ENCODE assay signal across 9 cellular contexts in the genomic region with DNA sequence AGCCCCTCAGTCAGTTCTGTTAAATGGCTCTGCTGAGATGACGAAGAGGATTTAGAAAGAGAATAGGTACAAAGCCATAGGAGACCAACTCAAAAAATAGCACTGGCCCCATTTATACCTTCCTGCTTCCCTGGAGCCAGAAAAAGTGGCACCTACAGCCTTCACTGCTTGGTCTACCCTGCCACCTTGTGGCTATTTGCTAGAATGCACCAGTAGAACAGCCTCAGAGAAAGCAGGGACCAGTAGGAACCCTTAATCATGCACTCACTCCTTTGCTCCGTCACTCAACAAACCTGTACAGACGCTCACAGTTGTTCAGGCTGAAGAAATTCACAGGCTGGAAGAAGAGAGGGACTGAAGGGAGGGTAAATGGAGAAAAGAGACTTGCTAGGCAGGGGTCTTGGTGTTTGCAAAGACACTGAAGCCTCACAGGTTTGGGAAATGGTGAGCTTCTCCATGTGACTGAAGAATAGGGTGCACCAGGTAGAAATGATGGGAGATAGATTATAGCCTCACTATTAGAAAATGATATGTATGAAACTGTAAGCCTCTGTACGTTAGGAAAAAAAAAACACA. TPM values are rescaled to one million over a fixed set of nuclear protein-coding genes. Genes with fewer than 3 reads are reported as not detected.
DNase-seq lines count a peak whose midpoint lies in the region; ATAC-seq and TF ChIP-seq lines count a peak whose summit lies in the region.
"Had no signal": no experiment of that assay in that cellular context is flagged by ENCODE, and none has a peak within 500 bp of the region (broad histone marks: within the 10 kb centered on the region; RNA-seq: fewer than 3 reads in every experiment).

No MANE protein-coding gene starts in this region.

- no peak overlapping the region for H3K4me3 Mint-ChIP-seq in Caco-2 (ENCODE audit: unreplicated experiment)
- H3K4me3 Mint-ChIP-seq in activated CD4-positive, alpha-beta memory T cell treated with anti-CD3 and anti-CD28 coated beads for 36 hours = no peak overlapping the region
- peak overlapping the region in 1 of 2 donors; percentile 17 for H3K4me3 Mint-ChIP-seq in effector memory CD8-positive, alpha-beta T cell
- H3K4me3 Mint-ChIP-seq: activated naive CD4-positive, alpha-beta T cell treated with anti-CD3 and anti-CD28 coated beads, Interleukin-2, amount 50 U/mL, for 24 hours had no signal

- H3K4me1 Mint-ChIP-seq in Caco-2 (ENCODE audit: low read depth, unreplicated experiment) = peaks cover 11% of the 10 kb centered on the region
- H3K4me1 Mint-ChIP-seq in activated CD4-positive, alpha-beta memory T cell treated with anti-CD3 and anti-CD28 coated beads for 36 hours (ENCODE audit: low read depth) = peaks cover 12% of the 10 kb centered on the region
- H3K4me1 Mint-ChIP-seq in effector memory CD8-positive, alpha-beta T cell (ENCODE audit: low read depth in 2 of 2) = peaks cover 10 to 13% of the 10 kb centered on the region in 2 donors

- H3K9me3 Mint-ChIP-seq in Caco-2 (ENCODE audit: unreplicated experiment) = no peaks in the 10 kb centered on the region
- H3K9me3 Mint-ChIP-seq in activated CD4-positive, alpha-beta memory T cell treated with anti-CD3 and anti-CD28 coated beads for 36 hours = no peaks in the 10 kb centered on the region
- H3K9me3 Mint-ChIP-seq in effector memory CD8-positive, alpha-beta T cell = no peaks in the 10 kb centered on the region
- H3K9me3 Mint-ChIP-seq: activated naive CD4-positive, alpha-beta T cell treated with anti-CD3 and anti-CD28 coated beads, Interleukin-2, amount 50 U/mL, for 24 hours had no signal

- peak; percentile 93 for ATAC-seq in effector memory CD8-positive, alpha-beta T cell (replicated peaks)

- no peaks in the 10 kb centered on the region for H3K9me3 ChIP-seq in Caco-2

- POLR2A ChIA-PET in Caco-2 (lab: Charles Lee) = no interaction called here
- POLR2A ChIA-PET in activated CD4-positive, alpha-beta memory T cell treated with anti-CD3 and anti-CD28 coated beads for 36 hours (lab: Charles Lee) = no interaction called here

- H3K4me3 ChIP-seq in Caco-2 (ENCODE audit: low read depth, low read length) = no peak overlapping the region

- H3K4me1 ChIP-seq in Caco-2 = peaks cover 1% of the 10 kb centered on the region; the same call in 1 of the 2 replicates

- H3K36me3 Mint-ChIP-seq in Caco-2 (ENCODE audit: insufficient read depth, unreplicated experiment) = no peaks in the 10 kb centered on the region
- H3K36me3 Mint-ChIP-seq in activated CD4-positive, alpha-beta memory T cell treated with anti-CD3 and anti-CD28 coated beads for 36 hours = no peaks in the 10 kb centered on the region
- H3K36me3 Mint-ChIP-seq in effector memory CD8-positive, alpha-beta T cell (ENCODE audit: insufficient read depth) = no peaks in the 10 kb centered on the region
- H3K36me3 Mint-ChIP-seq: activated naive CD4-positive, alpha-beta T cell treated with anti-CD3 and anti-CD28 coated beads, Interleukin-2, amount 50 U/mL, for 24 hours had no signal

- H3K27ac Mint-ChIP-seq in Caco-2 (ENCODE audit: unreplicated experiment) = no peak overlapping the region
- H3K27ac Mint-ChIP-seq in activated CD4-positive, alpha-beta memory T cell treated with anti-CD3 and anti-CD28 coated beads for 36 hours = no peak overlapping the region
- peak overlapping the region; percentile 29 to 75 for H3K27ac Mint-ChIP-seq in effector memory CD8-positive, alpha-beta T cell
- H3K27ac Mint-ChIP-seq: activated naive CD4-positive, alpha-beta T cell treated with anti-CD3 and anti-CD28 coated beads, Interleukin-2, amount 50 U/mL, for 24 hours had no signal

- H3K27me3 ChIP-seq in Caco-2 (replicated peaks; ENCODE audit: control insufficient read depth, insufficient read depth, low read length) = no peaks in the 10 kb centered on the region

- peak; percentile 84 to 90 for TF ChIP-seq CTCF in Caco-2 (IDR thresholded peaks at IDR 0.05; ENCODE audit: insufficient read depth in 1 of 2, low read depth in 1 of 2, low read length in 1 of 2, severe bottlenecking in 1 of 2, unreplicated experiment in 1 of 2)
- peak; percentile 82 for TF ChIP-seq CTCF in GM20000 (IDR thresholded peaks at IDR 0.05; ENCODE audit: extremely low read depth, missing control alignments)

- CTCF ChIA-PET in Caco-2 (lab: Charles Lee) = interaction anchor here (0.5 to 1.8 kb wide), 6 partner anchors 34 to 1450 kb away, joined by 3 to 7 read pairs (median 3); no protein-coding TSS in a partner anchor
- CTCF ChIA-PET in activated CD4-positive, alpha-beta memory T cell treated with anti-CD3 and anti-CD28 coated beads for 36 hours (lab: Charles Lee) = interaction anchor here (0.6 to 9.0 kb wide), 18 partner anchors 11 to 1743 kb away, joined by 3 to 142 read pairs (median 4); a partner anchor contains a TSS

- intact Hi-C loops in Caco-2 (cut with micrococcal nuclease; ENCODE audit: unreplicated experiment) = loop anchor here (1.0 kb wide), 4 partner anchors 35 to 494 kb away; no protein-coding TSS in a partner anchor
- intact Hi-C loops in activated CD4-positive, alpha-beta memory T cell treated with anti-CD3 and anti-CD28 coated beads for 36 hours (cut with micrococcal nuclease) = loop anchor here (1.0 kb wide), 4 partner anchors 35 to 494 kb away; no protein-coding TSS in a partner anchor

- DNase-seq in Caco-2 (peak; percentile 68 to 80), GM20000 (ENCODE audit: low spot score) (peak; percentile 75), HS-27A (ENCODE audit: low read depth) (peak; percentile 43), NCI-H82 treated with DMSO at 0.1 percent for 48 hours (lab: John Stamatoyannopoulos, UW; ENCODE audit: unreplicated experiment) (peak; percentile 23), middle frontal gyrus (ENCODE audit: extremely low spot score, low spot score) (peak; percentile 68)
- peak; percentile 82 for DNase-seq in activated CD4-positive, alpha-beta memory T cell treated with anti-CD3 and anti-CD28 coated beads for 36 hours
- peak; percentile 73 to 81 (median 74) for DNase-seq in effector memory CD8-positive, alpha-beta T cell
- DNase-seq in stimulated activated CD8-positive, alpha-beta memory T cell treated with anti-CD3 and anti-CD28 coated beads, Interleukin-7, amount 100 ng/mL, for 4 hours (ENCODE audit: low read depth in 2 of 2) = peak; percentile 43 to 62

- no peaks in the 10 kb centered on the region for H3K36me3 ChIP-seq in Caco-2 (ENCODE audit: control insufficient read depth, insufficient read depth, low read length)

- H3K27me3 Mint-ChIP-seq in Caco-2 (ENCODE audit: insufficient read depth, unreplicated experiment) = no peaks in the 10 kb centered on the region
- H3K27me3 Mint-ChIP-seq in activated CD4-positive, alpha-beta memory T cell treated with anti-CD3 and anti-CD28 coated beads for 36 hours = no peaks in the 10 kb centered on the region
- no peaks in the 10 kb centered on the region for H3K27me3 Mint-ChIP-seq in effector memory CD8-positive, alpha-beta T cell
- H3K27me3 Mint-ChIP-seq: activated naive CD4-positive, alpha-beta T cell treated with anti-CD3 and anti-CD28 coated beads, Interleukin-2, amount 50 U/mL, for 24 hours had no signal

- BruUV-seq in Caco-2 (replicated peaks; lab: Mats Ljungman, UMichigan) = no TSS peak

RNA-seq across cellular contexts. Expression of a gene that starts 12.1 kb away (rescaled TPM):
- not detected in 2 replicates for total RNA-seq in Caco-2 (2022)
- not detected for total RNA-seq in activated CD4-positive, alpha-beta memory T cell treated with anti-CD3 and anti-CD28 coated beads for 36 hours

RNA-seq across cellular contexts. Expression of a gene that starts 30.8 kb away (rescaled TPM):
- 35.8 and 40.4 TPM in 2 replicates for total RNA-seq in Caco-2 (2022)
- 10 to 100 TPM; 41.4 to 51.3 TPM for total RNA-seq in activated CD4-positive, alpha-beta memory T cell treated with anti-CD3 and anti-CD28 coated beads for 36 hours

RNA-seq across cellular contexts. Expression of a gene that starts 44.3 kb away (rescaled TPM):
- not detected in 2 replicates for total RNA-seq in Caco-2 (2022)
- total RNA-seq in activated CD4-positive, alpha-beta memory T cell treated with anti-CD3 and anti-CD28 coated beads for 36 hours = not detected

Comparison
In these comparisons a context has a peak if more than half of its experiments do, and no peak if none do; other contexts are left out.
1. DNase-seq: peak in every context shown above with its lines; median percentile 82 in activated CD4-positive, alpha-beta memory T cell treated with anti-CD3 and anti-CD28 coated beads for 36 hours; 75 in GM20000; 74 in Caco-2; 74 in effector memory CD8-positive, alpha-beta T cell; 68 in middle frontal gyrus; 52 in stimulated activated CD8-positive, alpha-beta memory T cell treated with anti-CD3 and anti-CD28 coated beads, Interleukin-7, amount 100 ng/mL, for 4 hours; 43 in HS-27A; 23 in NCI-H82 treated with DMSO at 0.1 percent for 48 hours.
2. H3K27ac Mint-ChIP-seq: peak in effector memory CD8-positive, alpha-beta T cell (2 of 2); none in Caco-2 (single experiment) and activated CD4-positive, alpha-beta memory T cell treated with anti-CD3 and anti-CD28 coated beads for 36 hours (single experiment).